Comparison of ENCODE assay signal across 28 cellular contexts in the genomic region with DNA sequence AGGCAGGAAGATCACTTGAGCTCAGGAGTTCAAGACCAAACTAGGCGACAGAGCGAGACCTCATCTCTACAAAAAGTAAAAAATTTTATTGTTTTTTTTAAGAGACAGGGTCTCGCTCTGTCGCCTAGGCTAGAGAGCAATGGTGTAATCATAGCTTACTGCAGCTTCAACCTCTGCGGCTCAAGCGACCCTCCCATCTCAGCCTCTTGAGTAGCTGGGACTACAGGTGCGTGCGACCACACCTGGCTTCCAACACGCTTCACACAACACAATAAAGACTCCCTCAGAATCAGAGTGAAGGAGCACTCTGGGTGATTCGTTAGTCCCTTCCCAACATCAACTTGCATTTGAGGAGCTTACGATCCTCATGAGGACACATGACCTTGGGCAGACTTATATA.
"Had no signal": no experiment of that assay in that cellular context is flagged by ENCODE, and none has a peak within 500 bp of the region (broad histone marks: within the 10 kb centered on the region; RNA-seq: fewer than 3 reads in every experiment).

No MANE protein-coding gene starts in this region.

- ATAC-seq: activated CD8-positive, alpha-beta T cell treated with anti-CD3 and anti-CD28 coated beads for 36 hours; activated T-cell treated with anti-CD3 and anti-CD28 coated beads, Interleukin-2, amount 50 U/mL, for 4 hours; naive thymus-derived CD4-positive, alpha-beta T cell; pancreas; psoas muscle; T-helper 17 cell; upper lobe of right lung had no signal

- H3K36me3 ChIP-seq: ascending aorta, cardiac muscle cell, colonic mucosa, left ventricle myocardium inferior, pancreas, suprapubic skin, tibial artery, upper lobe of right lung, WERI-Rb-1 had no signal

- H3K27me3 Mint-ChIP-seq: activated CD4-positive, alpha-beta T cell treated with anti-CD3 and anti-CD28 coated beads, Interleukin-2, amount 10 ng/mL, durations not matched to agents 7 days and 5 days; activated CD8-positive, alpha-beta T cell treated with anti-CD3 and anti-CD28 coated beads for 36 hours; activated naive CD8-positive, alpha-beta T cell treated with anti-CD3 and anti-CD28 coated beads for 36 hours; brain; naive thymus-derived CD4-positive, alpha-beta T cell; T-helper 17 cell had no signal

- H3K9me3 Mint-ChIP-seq: activated CD4-positive, alpha-beta T cell treated with anti-CD3 and anti-CD28 coated beads, Interleukin-2, amount 10 ng/mL, durations not matched to agents 7 days and 5 days; activated CD8-positive, alpha-beta T cell treated with anti-CD3 and anti-CD28 coated beads for 36 hours; activated naive CD8-positive, alpha-beta T cell treated with anti-CD3 and anti-CD28 coated beads for 36 hours; activated T-cell treated with anti-CD3 and anti-CD28 coated beads, Interleukin-2, amount 50 U/mL, for 4 hours; activated T-helper 2 cell treated with anti-CD3 and anti-CD28 coated beads, Interferon-gamma antibody, Interleukin-2, Interleukin-4, amounts not matched to agents 10 μg/mL and 5 μg/mL and 100 μg/mL, durations not matched to agents 14 hours and 24 hours and 36 hours; brain; mesothelial cell of epicardium; naive thymus-derived CD4-positive, alpha-beta T cell had no signal

- H3K27me3 ChIP-seq: ascending aorta, cardiac muscle cell, colonic mucosa, pancreas, sigmoid colon, suprapubic skin, tibial artery, upper lobe of right lung had no signal

- H3K36me3 Mint-ChIP-seq: activated naive CD8-positive, alpha-beta T cell treated with anti-CD3 and anti-CD28 coated beads for 36 hours; mesothelial cell of epicardium had no signal

- H3K4me3 Mint-ChIP-seq: activated CD4-positive, alpha-beta T cell treated with anti-CD3 and anti-CD28 coated beads, Interleukin-2, amount 10 ng/mL, durations not matched to agents 7 days and 5 days; activated CD8-positive, alpha-beta T cell treated with anti-CD3 and anti-CD28 coated beads for 36 hours; activated naive CD8-positive, alpha-beta T cell treated with anti-CD3 and anti-CD28 coated beads for 36 hours; activated T-cell treated with anti-CD3 and anti-CD28 coated beads, Interleukin-2, amount 50 U/mL, for 4 hours; brain; mesothelial cell of epicardium; naive thymus-derived CD4-positive, alpha-beta T cell; T-helper 17 cell had no signal

- H3K9me3 ChIP-seq: ascending aorta, colonic mucosa, left ventricle myocardium inferior, pancreas, psoas muscle, sigmoid colon, suprapubic skin, tibial artery, upper lobe of right lung had no signal

- DNase-seq: activated CD4-positive, alpha-beta T cell treated with anti-CD3 and anti-CD28 coated beads for 1 hour; activated CD4-positive, alpha-beta T cell treated with anti-CD3 and anti-CD28 coated beads, Interleukin-2, amount 10 ng/mL, durations not matched to agents 7 days and 5 days; activated CD8-positive, alpha-beta T cell treated with anti-CD3 and anti-CD28 coated beads for 36 hours; activated naive CD8-positive, alpha-beta T cell treated with anti-CD3 and anti-CD28 coated beads for 36 hours; activated T-cell treated with anti-CD3 and anti-CD28 coated beads, Interleukin-2, amount 50 U/mL, for 4 hours; cerebellar nuclear complex; colonic mucosa; effector memory CD4-positive, alpha-beta T cell; islet precursor cell; left ventricle myocardium inferior; naive thymus-derived CD4-positive, alpha-beta T cell; pancreas; psoas muscle; sigmoid colon; small intestine; stimulated activated CD4-positive, alpha-beta T cell treated with anti-CD3 and anti-CD28 coated beads, Interleukin-4, amount 100 ng/mL, for 24 hours; stimulated activated naive CD4-positive, alpha-beta T cell; T-helper 17 cell; T1000; tibial artery; upper lobe of right lung; WERI-Rb-1 had no signal

- H3K27ac ChIP-seq: ascending aorta, cardiac muscle cell, colonic mucosa, left ventricle myocardium inferior, pancreas, psoas muscle, sigmoid colon, suprapubic skin, tibial artery, upper lobe of right lung, WERI-Rb-1 had no signal

- H3K4me3 ChIP-seq: ascending aorta, cardiac muscle cell, colonic mucosa, left ventricle myocardium inferior, pancreas, psoas muscle, sigmoid colon, suprapubic skin, tibial artery, upper lobe of right lung had no signal

- H3K4me1 ChIP-seq: colonic mucosa, pancreas had no signal

- H3K27ac Mint-ChIP-seq: activated CD4-positive, alpha-beta T cell treated with anti-CD3 and anti-CD28 coated beads, Interleukin-2, amount 10 ng/mL, durations not matched to agents 7 days and 5 days; activated CD8-positive, alpha-beta T cell treated with anti-CD3 and anti-CD28 coated beads for 36 hours; activated naive CD8-positive, alpha-beta T cell treated with anti-CD3 and anti-CD28 coated beads for 36 hours; activated T-helper 2 cell treated with anti-CD3 and anti-CD28 coated beads, Interferon-gamma antibody, Interleukin-2, Interleukin-4, amounts not matched to agents 10 μg/mL and 5 μg/mL and 100 μg/mL, durations not matched to agents 14 hours and 24 hours and 36 hours; brain; mesothelial cell of epicardium; T-helper 17 cell had no signal
